12 cellular contexts compared by ENCODE assay signal in genomic region chr3:138694287-138695007, GRCh38.
DNase-seq lines count a peak whose midpoint lies in the region; ATAC-seq, FAIRE-seq and TF ChIP-seq lines count a peak whose summit lies in the region.
"Had no signal": no experiment of that assay in that cellular context is flagged by ENCODE, and none has a peak within 500 bp of the region (broad histone marks: within the 10 kb centered on the region; RNA-seq: fewer than 3 reads in every experiment).

No MANE protein-coding gene starts in this region.

- CTCF ChIA-PET in PC-3 (lab: Charles Lee): interaction anchor here (0.6 kb wide), 2 partner anchors 209 to 229 kb away, joined by 3 to 4 read pairs; no protein-coding TSS in a partner anchor

- ATAC-seq in PC-3: peak; percentile 92
- peak; percentile 74 to 93 (median 84) for ATAC-seq in pancreas
- ATAC-seq in GM19324 (IDR thresholded peaks at IDR 0.05; ENCODE audit: low FRiP score, unreplicated experiment): no peak

- no peaks in the 10 kb centered on the region for H3F3A ChIP-seq in PC-3 (ENCODE audit: low read length, unreplicated experiment)

- H3K9me3 ChIP-seq in PC-3 (ENCODE audit: low read length) (no peaks in the 10 kb centered on the region), pancreas (no peaks in the 10 kb centered on the region)
- H3K9me3 ChIP-seq: tibial nerve had no signal

- H3K27ac ChIP-seq in PC-3 (ENCODE audit: low read length): peak overlapping the region; percentile 62
- peak overlapping the region in 2 of 4 donors; percentile 13 to 24 for H3K27ac ChIP-seq in pancreas
- H3K27ac ChIP-seq: coronary artery, tibial nerve had no signal

- intact Hi-C loops in PC-3 (cut with micrococcal nuclease) (loop anchor here (1.0 to 10.0 kb wide), 2 partner anchors 100 to 230 kb away; partner anchors contain the start of gene CEP70), pancreas (cut with DNase I) (no loop called here)

- H3K79me2 ChIP-seq in PC-3 (ENCODE audit: low read length): no peaks in the 10 kb centered on the region

- H3K9me2 ChIP-seq in PC-3 (replicated peaks; ENCODE audit: low read length): no peaks in the 10 kb centered on the region

- H3K4me2 ChIP-seq in PC-3 (ENCODE audit: low read length): peak overlapping the region; percentile 51

- no TSS peak for BruUV-seq in PC-3 (replicated peaks; lab: Mats Ljungman, UMichigan)

- H3K4me1 ChIP-seq in PC-3 (ENCODE audit: insufficient read depth, low read length) (peaks cover 15% of the 10 kb centered on the region), pancreas (peaks cover 0 to 7% (median 0%) of the 10 kb centered on the region in 3 donors)

- no peak overlapping the region for H3K4me3 ChIP-seq in PC-3 (ENCODE audit: low read length)
- no peak overlapping the region for H3K4me3 ChIP-seq in epithelial cell of proximal tubule (ENCODE audit: low read depth, low read length)
- H3K4me3 ChIP-seq in pancreas: no peak overlapping the region
- H3K4me3 ChIP-seq: coronary artery, tibial nerve had no signal

- TF ChIP-seq CTCF in PC-3 (conservative IDR thresholded peaks at IDR 0.05; ENCODE audit: low read depth, low read length) (no peak), epithelial cell of proximal tubule (conservative IDR thresholded peaks at IDR 0.05; ENCODE audit: low read depth, low read length) (no peak), pancreas (IDR thresholded peaks at IDR 0.05) (no peak)

- 80 to 82% methylated on average over 8 of the region's 8 CpGs for WGBS in pancreas, 2 donors

- no peaks in the 10 kb centered on the region for H3K36me3 ChIP-seq in PC-3 (ENCODE audit: low read depth, low read length)
- peaks cover 0 to 7% (median 0%) of the 10 kb centered on the region in 3 donors for H3K36me3 ChIP-seq in pancreas

- peak; percentile 98 for DNase-seq in EH (ENCODE audit: low read depth)
- DNase-seq in PC-3: peak; percentile 76
- DNase-seq in epithelial cell of proximal tubule (ENCODE audit: low read depth): peak; percentile 79
- DNase-seq in pancreas: no peak
- no peak for DNase-seq in NCI-H1694 (lab: John Stamatoyannopoulos, UW)
- no peak for DNase-seq in NCI-H1417 treated with DMSO at 0.1 percent for 48 hours (lab: John Stamatoyannopoulos, UW)
- no peak for DNase-seq in activated CD8-positive, alpha-beta memory T cell treated with anti-CD3 and anti-CD28 coated beads for 24 hours
- DNase-seq: Kasumi-1, SHP77 had no signal

- no peaks in the 10 kb centered on the region for H3K27me3 ChIP-seq in PC-3 (ENCODE audit: low read length)
- H3K27me3 ChIP-seq in pancreas: no peaks in the 10 kb centered on the region
- H3K27me3 ChIP-seq: tibial nerve had no signal

- no peak overlapping the region for H2AFZ ChIP-seq in PC-3 (ENCODE audit: low read length)

- no peak for FAIRE-seq in pancreas (lab: Jason Lieb, UNC)

- H3K9ac ChIP-seq in PC-3 (ENCODE audit: low read length): no peak overlapping the region

- H4K20me1 ChIP-seq in PC-3 (ENCODE audit: low read length): no peaks in the 10 kb centered on the region

- POLR2A ChIA-PET in PC-3 (lab: Charles Lee; ENCODE audit: unreplicated experiment): interaction anchor here (0.6 kb wide), 4 partner anchors 72 to 587 kb away, joined by 3 to 6 read pairs (median 4); no protein-coding TSS in a partner anchor

Comparison
In these comparisons a context has a peak if more than half of its experiments do, and no peak if none do; other contexts are left out.
1. DNase-seq: peak in EH (single experiment), PC-3 (single experiment) and epithelial cell of proximal tubule (single experiment); none in pancreas (0 of 6), NCI-H1694 (single experiment), NCI-H1417 treated with DMSO at 0.1 percent for 48 hours (single experiment) and activated CD8-positive, alpha-beta memory T cell treated with anti-CD3 and anti-CD28 coated beads for 24 hours (single experiment).